Comparison of ENCODE assay signal across 12 cellular contexts in the genomic region with DNA sequence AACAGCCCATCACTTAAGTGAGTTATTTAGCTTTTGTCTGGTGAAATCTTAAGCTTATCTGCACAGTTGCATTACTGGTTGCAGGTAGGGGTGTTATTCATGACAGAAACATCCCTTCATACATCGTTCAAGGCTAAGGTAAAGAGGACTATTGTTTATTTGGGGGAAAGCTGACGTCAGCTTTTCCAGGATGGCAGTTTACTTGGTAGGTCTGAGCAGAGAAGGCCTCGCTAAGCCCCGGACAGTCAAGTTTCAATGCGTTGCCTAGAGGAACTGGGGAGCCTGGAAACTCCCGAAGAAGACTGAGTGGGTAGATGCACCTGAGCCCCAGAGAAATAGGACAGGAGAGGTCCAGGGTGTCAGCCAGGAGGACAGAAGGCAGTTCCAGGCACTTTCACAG. TPM values are rescaled to one million over a fixed set of nuclear protein-coding genes. Genes with fewer than 3 reads are reported as not detected.
A peak's percentile ranks its signal among the peaks of the same experiment; 100 is the strongest.
DNase-seq lines count a peak whose midpoint lies in the region; ATAC-seq and TF ChIP-seq lines count a peak whose summit lies in the region.
"Had no signal": no experiment of that assay in that cellular context is flagged by ENCODE, and none has a peak within 500 bp of the region (broad histone marks: within the 10 kb centered on the region; RNA-seq: fewer than 3 reads in every experiment).

No MANE protein-coding gene starts in this region.

- no peak overlapping the region for H3K4me3 ChIP-seq in OCI-LY1 (ENCODE audit: low read depth, low read length, poor library complexity, severe bottlenecking)
- no peak overlapping the region for H3K4me3 ChIP-seq in thymus (ENCODE audit: low read length)
- H3K4me3 ChIP-seq in sigmoid colon, result no peak overlapping the region
- H3K4me3 ChIP-seq: lower lobe of right lung, stomach had no signal

- H3K27me3 ChIP-seq in OCI-LY1 (ENCODE audit: insufficient read depth, low read length), result no peaks in the 10 kb centered on the region
- H3K27me3 ChIP-seq in thymus (ENCODE audit: control insufficient read depth, insufficient read depth), result no peaks in the 10 kb centered on the region
- no peaks in the 10 kb centered on the region for H3K27me3 ChIP-seq in sigmoid colon
- H3K27me3 ChIP-seq: stomach had no signal

- no peak for TF ChIP-seq EP300 in sigmoid colon (IDR thresholded peaks at IDR 0.05)

- no peak for TF ChIP-seq CTCF in OCI-LY1 (IDR thresholded peaks at IDR 0.05; ENCODE audit: low read length)
- no peak for TF ChIP-seq CTCF in sigmoid colon (IDR thresholded peaks at IDR 0.05)

- H3K27ac ChIP-seq in OCI-LY1 (ENCODE audit: low read depth, low read length, poor library complexity, severe bottlenecking) (peak overlapping the region; percentile 97), epithelial cell of prostate (peak overlapping the region; percentile 97), thymus (ENCODE audit: low read depth) (peak overlapping the region; percentile 27), sigmoid colon (peak overlapping the region in 1 of 4 donors; percentile 96)
- H3K27ac ChIP-seq: lower lobe of right lung had no signal

- peak overlapping the region; percentile 20; the same call in 1 of the 2 replicates for H3K4me2 ChIP-seq in OCI-LY1 (ENCODE audit: low read length)

- H2AFZ ChIP-seq in OCI-LY1 (ENCODE audit: low read length), result no peak overlapping the region

- DNase-seq in Right ventricle myocardium inferior (ENCODE audit: missing footprints), result peak; percentile 25
- no peak for DNase-seq in Right ventricle myocardium superior
- DNase-seq in epithelial cell of prostate (ENCODE audit: low read depth, low spot score), result peak; percentile 40
- no peak for DNase-seq in NK-92 treated with Interleukin-12 subunit alpha and Interleukin-12 subunit beta, amount 100 ng/mL, for 24 hours (lab: John Stamatoyannopoulos, UW)
- DNase-seq in sigmoid colon, result no peak
- DNase-seq: activated naive CD4-positive, alpha-beta T cell treated with anti-CD3 and anti-CD28 coated beads for 36 hours; lower lobe of right lung; stomach had no signal

- H3F3A ChIP-seq in OCI-LY1 (ENCODE audit: insufficient read depth, low read length), result peaks cover 3% of the 10 kb centered on the region; the same call in 1 of the 2 replicates

- H3K79me2 ChIP-seq in OCI-LY1 (ENCODE audit: insufficient read depth, low read length), result peaks cover 28% of the 10 kb centered on the region

- no peaks in the 10 kb centered on the region for H4K20me1 ChIP-seq in OCI-LY1 (ENCODE audit: insufficient read depth, low read length)

- peaks cover 63% of the 10 kb centered on the region for H3K4me1 ChIP-seq in OCI-LY1 (ENCODE audit: insufficient read depth, low read length, severe bottlenecking)
- H3K4me1 ChIP-seq in thymus (ENCODE audit: control insufficient read depth, insufficient read depth, low read length), result no peaks in the 10 kb centered on the region
- H3K4me1 ChIP-seq in sigmoid colon, result peaks cover 0 to 50% (median 34%) of the 10 kb centered on the region in 4 donors

- H3K36me3 ChIP-seq in OCI-LY1 (ENCODE audit: insufficient read depth, low read length) (peaks cover 8% of the 10 kb centered on the region; the same call in 1 of the 2 replicates), thymus (ENCODE audit: control insufficient read depth, insufficient read depth) (no peaks in the 10 kb centered on the region), sigmoid colon (no peaks in the 10 kb centered on the region)
- H3K36me3 ChIP-seq: lower lobe of right lung, stomach had no signal

- ATAC-seq in Right ventricle myocardium inferior (no peak), Right ventricle myocardium superior (ENCODE audit: poor library complexity) (no peak), HG03175 (IDR thresholded peaks at IDR 0.05; ENCODE audit: unreplicated experiment) (no peak)
- ATAC-seq: lower lobe of right lung had no signal

- TF ChIP-seq POLR2A in sigmoid colon (IDR thresholded peaks at IDR 0.05), result no peak

- H3K9me3 ChIP-seq in OCI-LY1 (ENCODE audit: low read length) (no peaks in the 10 kb centered on the region), thymus (ENCODE audit: control insufficient read depth) (no peaks in the 10 kb centered on the region), sigmoid colon (no peaks in the 10 kb centered on the region)
- H3K9me3 ChIP-seq: lower lobe of right lung, stomach had no signal

- intact Hi-C loops in Right ventricle myocardium inferior (cut with DNase I) (loop anchor here (5.0 kb wide), 1 partner anchor 204 kb away; a partner anchor contains a TSS), Right ventricle myocardium superior (cut with DNase I) (loop anchor here (5.0 kb wide), 1 partner anchor 114 kb away; a partner anchor contains a TSS), sigmoid colon (cut with DNase I) (loop anchor here (5.0 to 10.0 kb wide), 2 partner anchors 128 to 224 kb away; a partner anchor contains a TSS)

- no peak overlapping the region; the same call in 1 of the 2 replicates for H3K9ac ChIP-seq in OCI-LY1 (ENCODE audit: low read length)

- WGBS in thymus, result 93% methylated on average over 6 of the region's 6 CpGs
- 66 to 72% methylated on average over 6 of the region's 6 CpGs for WGBS in sigmoid colon, 2 donors

- H3K9me2 ChIP-seq in OCI-LY1 (ENCODE audit: low read depth, low read length), result no peaks in the 10 kb centered on the region

RNA-seq across cellular contexts. Expression of a gene that starts 2.2 kb away (rescaled TPM):
- 10.4 TPM for total RNA-seq in Right ventricle myocardium inferior
- total RNA-seq in Right ventricle myocardium superior, result 28.8 TPM
- not detected for polyA plus RNA-seq in thymus
- total RNA-seq in sigmoid colon, result not detected
- polyA plus RNA-seq in sigmoid colon, result not detected
- total RNA-seq: activated naive CD4-positive, alpha-beta T cell treated with anti-CD3 and anti-CD28 coated beads for 36 hours had no signal
- polyA plus RNA-seq: BJ, stomach had no signal

Comparison
In these comparisons a context has a peak if more than half of its experiments do, and no peak if none do; other contexts are left out.
1. DNase-seq: peak in Right ventricle myocardium inferior (single experiment) and epithelial cell of prostate (single experiment); none in Right ventricle myocardium superior (single experiment), NK-92 treated with Interleukin-12 subunit alpha and Interleukin-12 subunit beta, amount 100 ng/mL, for 24 hours (single experiment) and sigmoid colon (single experiment).
2. RNA of a gene that starts 2.2 kb away (total RNA-seq): 28.8 TPM in Right ventricle myocardium superior (single experiment) and 10.4 TPM in Right ventricle myocardium inferior (single experiment); not detected in sigmoid colon; every median in the first group is over 10 times any median in the second.